ENCODE assay signal across 8 cellular contexts in the genomic region with DNA sequence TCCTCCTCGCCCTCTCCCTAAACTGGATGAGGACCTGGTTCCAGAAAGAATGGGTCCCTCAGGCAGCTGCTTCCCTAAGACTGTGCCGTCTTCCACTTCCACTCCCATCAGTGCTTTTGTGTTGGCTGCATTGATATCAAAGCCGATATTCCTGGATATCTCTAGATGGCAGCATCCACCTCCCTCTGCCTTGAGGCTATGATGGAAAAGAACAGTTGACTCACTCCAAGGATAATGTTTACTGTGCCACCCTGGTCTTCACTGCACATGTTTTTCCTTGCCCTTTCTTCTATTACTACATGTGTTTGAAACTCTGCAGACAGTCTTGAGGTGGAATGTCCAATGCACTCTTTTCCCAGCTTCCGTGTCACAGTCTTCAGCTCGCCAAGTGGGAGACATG.
DNase-seq lines count a peak whose midpoint lies in the region; ATAC-seq and TF ChIP-seq lines count a peak whose summit lies in the region.

No MANE protein-coding gene starts in this region.

- TF ChIP-seq CTCF in PC-9 (conservative IDR thresholded peaks at IDR 0.05) (peak; percentile 58), psoas muscle (IDR thresholded peaks at IDR 0.05) (peak; percentile 30)

- H3K9me2 ChIP-seq in GM23248 (ENCODE audit: insufficient read depth) (no peaks in the 10 kb centered on the region), PC-9 (ENCODE audit: insufficient read depth) (no peaks in the 10 kb centered on the region)

- H3F3A ChIP-seq in GM23248 (ENCODE audit: insufficient read depth): no peaks in the 10 kb centered on the region
- H3F3A ChIP-seq in PC-9 (ENCODE audit: insufficient read depth, low read depth): no peaks in the 10 kb centered on the region

- in situ Hi-C loops in GM23248 (cut with MboI): no loop called here

- no TSS peak for BruUV-seq in PC-9 (replicated peaks; lab: Mats Ljungman, UMichigan)

- H3K4me3 ChIP-seq in GM23248 (no peak overlapping the region), PC-9 (no peak overlapping the region), psoas muscle (no peak overlapping the region)

- no peak overlapping the region for H3K9ac ChIP-seq in GM23248

- 14 to 21% methylated on average over 5 of the region's 5 CpGs for WGBS in GM23248 (ENCODE audit: low coverage in 1 of 2, low lambda C conversion rate in 2 of 2, missing lambda C conversion rate in 2 of 2), 2 experiments
- 34 to 36% (median 35%) methylated on average over 5 of the region's 5 CpGs for WGBS in psoas muscle, 3 donors

- H3K79me2 ChIP-seq in GM23248 (ENCODE audit: insufficient read depth): no peaks in the 10 kb centered on the region
- H3K79me2 ChIP-seq in PC-9 (ENCODE audit: low read depth): no peaks in the 10 kb centered on the region

- H3K27me3 ChIP-seq in GM23248 (replicated peaks; ENCODE audit: insufficient read depth) (no peaks in the 10 kb centered on the region), PC-9 (ENCODE audit: insufficient read depth, low read depth) (no peaks in the 10 kb centered on the region), psoas muscle (ENCODE audit: insufficient read depth in 3 of 3, low read length in 2 of 3) (peaks cover 0 to 4% (median 0%) of the 10 kb centered on the region in 3 donors)

- peak; percentile 77 for DNase-seq in GM23248
- peak; percentile 32 to 79 for DNase-seq in PC-9
- peak; percentile 72 for DNase-seq in fibroblast of gingiva (ENCODE audit: low read depth)
- no peak for DNase-seq in psoas muscle
- no peak for DNase-seq in GM19240 (ENCODE audit: insufficient read length, low spot score)
- DNase-seq in T-helper 2 cell: no peak

- CTCF ChIA-PET in PC-9 (lab: Charles Lee): no interaction called here

- H3K4me2 ChIP-seq in GM23248 (ENCODE audit: unreplicated experiment) (no peak overlapping the region), PC-9 (no peak overlapping the region)

- H3K9me3 ChIP-seq in GM23248 (ENCODE audit: low read depth) (no peaks in the 10 kb centered on the region), PC-9 (ENCODE audit: insufficient read depth, low read depth) (no peaks in the 10 kb centered on the region), psoas muscle (no peaks in the 10 kb centered on the region)

- POLR2A ChIA-PET in PC-9 (lab: Charles Lee; ENCODE audit: unreplicated experiment): no interaction called here

- peak in 3 of 4 donors; percentile 27 to 53 (median 42) for ATAC-seq in psoas muscle
- no peak for ATAC-seq in HG03442 (IDR thresholded peaks at IDR 0.05; ENCODE audit: unreplicated experiment)
- ATAC-seq in HG02938 (IDR thresholded peaks at IDR 0.05; ENCODE audit: unreplicated experiment): no peak

- H2AFZ ChIP-seq in GM23248 (no peak overlapping the region), PC-9 (no peak overlapping the region)

- intact Hi-C loops in PC-9 (cut with micrococcal nuclease; ENCODE audit: unreplicated experiment) (loop anchor here (1.0 to 5.0 kb wide), 2 partner anchors 195 to 402 kb away; no protein-coding TSS in a partner anchor), psoas muscle (cut with DNase I) (no loop called here)

- H3K27ac ChIP-seq in GM23248 (no peak overlapping the region), PC-9 (no peak overlapping the region), psoas muscle (no peak overlapping the region)

- no peaks in the 10 kb centered on the region for H3K36me3 ChIP-seq in GM23248 (ENCODE audit: low read depth)
- no peaks in the 10 kb centered on the region for H3K36me3 ChIP-seq in PC-9 (ENCODE audit: low read depth)
- H3K36me3 ChIP-seq in psoas muscle (ENCODE audit: insufficient read depth in 1 of 2, low read depth in 1 of 2): no peaks in the 10 kb centered on the region

- H4K20me1 ChIP-seq in GM23248 (ENCODE audit: insufficient read depth) (no peaks in the 10 kb centered on the region), PC-9 (ENCODE audit: insufficient read depth) (no peaks in the 10 kb centered on the region)

- H3K4me1 ChIP-seq in GM23248 (ENCODE audit: insufficient read depth) (peaks cover 12% of the 10 kb centered on the region), PC-9 (replicated peaks; ENCODE audit: insufficient read depth) (peaks cover 4% of the 10 kb centered on the region; the same call in 1 of the 2 replicates), psoas muscle (no peaks in the 10 kb centered on the region)

Comparison
In these comparisons a context has a peak if more than half of its experiments do, and no peak if none do; other contexts are left out.
1. DNase-seq: peak in GM23248 (single experiment), PC-9 (2 of 2) and fibroblast of gingiva (single experiment); none in psoas muscle (0 of 2), GM19240 (single experiment) and T-helper 2 cell (0 of 5).
2. ATAC-seq: peak in psoas muscle (3 of 4); none in HG03442 (single experiment) and HG02938 (single experiment).